ENCODE assay signal across 1 cellular context in genomic region chr1:208161005-208161404, GRCh38.
TF ChIP-seq lines count a peak whose summit lies in the region.

No MANE protein-coding gene starts in this region.

TF ChIP-seq in IMR-90, 13 proteins besides CTCF, POLR2A, EP300 and RAD21:
- no peak for TF ChIP-seq ELK1 (IDR thresholded peaks at IDR 0.05; ENCODE audit: borderline replicate concordance, low read depth, low read length)
- TF ChIP-seq CEBPB (IDR thresholded peaks at IDR 0.05; ENCODE audit: low read depth, low read length), result no peak
- TF ChIP-seq NFE2L2 (IDR thresholded peaks at IDR 0.05; ENCODE audit: low read depth, low read length), result no peak
- no peak for TF ChIP-seq MXI1 (IDR thresholded peaks at IDR 0.05; ENCODE audit: borderline replicate concordance, low read depth, low read length)
- no peak for TF ChIP-seq RCOR1 (IDR thresholded peaks at IDR 0.05; ENCODE audit: insufficient replicate concordance, low read length)
- TF ChIP-seq SMC3 (IDR thresholded peaks at IDR 0.05; ENCODE audit: low read depth, low read length), result no peak
- TF ChIP-seq RFX5 (IDR thresholded peaks at IDR 0.05; ENCODE audit: low read depth, low read length), result no peak
- TF ChIP-seq USF2 (IDR thresholded peaks at IDR 0.05; ENCODE audit: low read depth, low read length), result no peak
- no peak for TF ChIP-seq BHLHE40 (IDR thresholded peaks at IDR 0.05; ENCODE audit: low read depth, low read length)
- TF ChIP-seq FOS (IDR thresholded peaks at IDR 0.05; ENCODE audit: low read depth, low read length), result no peak
- no peak for TF ChIP-seq MAFK (IDR thresholded peaks at IDR 0.05; ENCODE audit: low read depth, low read length)
- TF ChIP-seq CHD1 (IDR thresholded peaks at IDR 0.05; ENCODE audit: low read depth, low read length), result no peak
